In genomic region chr1:206796984-206797402, GRCh38 we compare ENCODE assay signal across 1 cellular context.
TF ChIP-seq lines count a peak whose summit lies in the region.

No MANE protein-coding gene starts in this region.

TF ChIP-seq in HepG2, 621 proteins besides CTCF, POLR2A, EP300 and RAD21:
- TF ChIP-seq, protein P1, sequence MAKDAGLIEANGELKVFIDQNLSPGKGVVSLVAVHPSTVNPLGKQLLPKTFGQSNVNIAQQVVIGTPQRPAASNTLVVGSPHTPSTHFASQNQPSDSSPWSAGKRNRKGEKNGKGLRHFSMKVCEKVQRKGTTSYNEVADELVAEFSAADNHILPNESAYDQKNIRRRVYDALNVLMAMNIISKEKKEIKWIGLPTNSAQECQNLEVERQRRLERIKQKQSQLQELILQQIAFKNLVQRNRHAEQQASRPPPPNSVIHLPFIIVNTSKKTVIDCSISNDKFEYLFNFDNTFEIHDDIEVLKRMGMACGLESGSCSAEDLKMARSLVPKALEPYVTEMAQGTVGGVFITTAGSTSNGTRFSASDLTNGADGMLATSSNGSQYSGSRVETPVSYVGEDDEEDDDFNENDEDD (CRISPR knock-in tag; IDR thresholded peaks at IDR 0.05; ENCODE audit: borderline replicate concordance) = no peak
- TF ChIP-seq, protein P2, sequence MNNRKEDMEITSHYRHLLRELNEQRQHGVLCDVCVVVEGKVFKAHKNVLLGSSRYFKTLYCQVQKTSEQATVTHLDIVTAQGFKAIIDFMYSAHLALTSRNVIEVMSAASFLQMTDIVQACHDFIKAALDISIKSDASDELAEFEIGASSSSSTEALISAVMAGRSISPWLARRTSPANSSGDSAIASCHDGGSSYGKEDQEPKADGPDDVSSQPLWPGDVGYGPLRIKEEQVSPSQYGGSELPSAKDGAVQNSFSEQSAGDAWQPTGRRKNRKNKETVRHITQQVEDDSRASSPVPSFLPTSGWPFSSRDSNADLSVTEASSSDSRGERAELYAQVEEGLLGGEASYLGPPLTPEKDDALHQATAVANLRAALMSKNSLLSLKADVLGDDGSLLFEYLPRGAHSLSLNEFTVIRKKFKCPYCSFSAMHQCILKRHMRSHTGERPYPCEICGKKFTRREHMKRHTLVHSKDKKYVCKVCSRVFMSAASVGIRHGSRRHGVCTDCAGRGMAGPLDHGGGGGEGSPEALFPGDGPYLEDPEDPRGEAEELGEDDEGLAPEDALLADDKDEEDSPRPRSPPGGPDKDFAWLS (CRISPR knock-in tag; IDR thresholded peaks at IDR 0.05; ENCODE audit: borderline replicate concordance) = no peak
- TF ChIP-seq RBM22 (optimal IDR thresholded peaks at IDR 0.05; ENCODE audit: low read length) (no peak), MEF2D (CRISPR knock-in tag; IDR thresholded peaks at IDR 0.05) (no peak), RFX5 (IDR thresholded peaks at IDR 0.05; ENCODE audit: low read depth, low read length) (no peak), ZNF7 (CRISPR knock-in tag; IDR thresholded peaks at IDR 0.05) (no peak)
- TF ChIP-seq, protein P3, sequence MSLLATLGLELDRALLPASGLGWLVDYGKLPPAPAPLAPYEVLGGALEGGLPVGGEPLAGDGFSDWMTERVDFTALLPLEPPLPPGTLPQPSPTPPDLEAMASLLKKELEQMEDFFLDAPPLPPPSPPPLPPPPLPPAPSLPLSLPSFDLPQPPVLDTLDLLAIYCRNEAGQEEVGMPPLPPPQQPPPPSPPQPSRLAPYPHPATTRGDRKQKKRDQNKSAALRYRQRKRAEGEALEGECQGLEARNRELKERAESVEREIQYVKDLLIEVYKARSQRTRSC (CRISPR knock-in tag; IDR thresholded peaks at IDR 0.05; ENCODE audit: low read depth) = no peak
TF ChIP-seq in HepG2: peak in this region for 0.
